Comparison of ENCODE assay signal across 21 cellular contexts in genomic region chr3:141246958-141247301, GRCh38.
"Had no signal": no experiment of that assay in that cellular context is flagged by ENCODE, and none has a peak within 500 bp of the region (broad histone marks: within the 10 kb centered on the region; RNA-seq: fewer than 3 reads in every experiment).

No MANE protein-coding gene starts in this region.

- H3K27me3 ChIP-seq: esophagus squamous epithelium, ovary, stomach, transverse colon had no signal

- H3K9me3 ChIP-seq: esophagus squamous epithelium, mucosa of descending colon, ovary, stomach, thoracic aorta, transverse colon had no signal

- H3K4me3 ChIP-seq: esophagus squamous epithelium, mucosa of descending colon, ovary, skin epidermis, stomach, thoracic aorta, transverse colon had no signal

- H3K27ac ChIP-seq: esophagus squamous epithelium, ovary, skin epidermis, stomach, thoracic aorta, transverse colon had no signal

- H3K36me3 ChIP-seq: esophagus squamous epithelium, ovary, stomach, thoracic aorta, transverse colon had no signal

- ATAC-seq: effector memory CD8-positive, alpha-beta T cell; mucosa of descending colon; naive thymus-derived CD8-positive, alpha-beta T cell; sciatic nerve had no signal

- H3K4me3 Mint-ChIP-seq: dendritic cell treated with granulocyte-macrophage colony-stimulating factor and Interleukin-4, amounts not matched to agents 40 ng/mL and 50 ng/mL, for 4 days; effector memory CD8-positive, alpha-beta T cell; naive thymus-derived CD8-positive, alpha-beta T cell; neural crest cell had no signal

- H3K9me3 Mint-ChIP-seq: dendritic cell treated with granulocyte-macrophage colony-stimulating factor and Interleukin-4, amounts not matched to agents 40 ng/mL and 50 ng/mL, for 4 days; effector memory CD8-positive, alpha-beta T cell; naive thymus-derived CD8-positive, alpha-beta T cell; neural crest cell had no signal

- H3K27ac Mint-ChIP-seq: dendritic cell treated with granulocyte-macrophage colony-stimulating factor and Interleukin-4, amounts not matched to agents 40 ng/mL and 50 ng/mL, for 4 days; effector memory CD8-positive, alpha-beta T cell had no signal

- H3K27me3 Mint-ChIP-seq: dendritic cell treated with granulocyte-macrophage colony-stimulating factor and Interleukin-4, amounts not matched to agents 40 ng/mL and 50 ng/mL, for 4 days; effector memory CD8-positive, alpha-beta T cell; naive thymus-derived CD8-positive, alpha-beta T cell had no signal

- DNase-seq: cerebellar nuclear complex; effector memory CD8-positive, alpha-beta T cell; esophagus squamous epithelium; foreskin fibroblast; hypothalamus; kidney glomerular epithelial cell; mammary epithelial cell; mucosa of descending colon; nucleus accumbens; ovary; stimulated activated CD4-positive, alpha-beta T cell treated with anti-CD3 and anti-CD28 coated beads, Interleukin-2, amount 100 ng/mL, for 24 hours; stimulated activated naive CD4-positive, alpha-beta T cell; stomach; substantia nigra; transverse colon had no signal

- H3K4me1 ChIP-seq: transverse colon had no signal
